In the genomic region with DNA sequence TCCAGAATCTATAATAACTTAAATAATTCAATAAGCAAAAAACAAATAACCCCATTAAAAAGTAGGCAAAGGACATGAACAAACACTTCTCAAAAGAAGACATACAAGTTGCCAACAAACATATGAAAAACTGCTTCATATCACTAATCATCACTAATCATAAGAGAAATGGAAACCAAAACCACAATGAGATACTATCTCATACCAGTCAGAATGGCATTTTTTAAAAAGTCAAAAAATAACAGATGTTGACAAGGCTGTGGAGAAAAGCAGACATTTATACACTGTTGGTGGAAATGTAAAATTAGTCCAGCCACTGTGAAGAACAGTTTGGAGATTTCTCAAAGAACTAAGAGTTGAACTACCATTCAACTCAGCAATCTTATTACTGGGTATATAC, we compare ENCODE assay signal across 16 cellular contexts. TPM values are rescaled to one million over a fixed set of nuclear protein-coding genes. Genes with fewer than 3 reads are reported as not detected.
A peak's percentile ranks its signal among the peaks of the same experiment; 100 is the strongest.
DNase-seq lines count a peak whose midpoint lies in the region; ATAC-seq and TF ChIP-seq lines count a peak whose summit lies in the region.
"Had no signal": no experiment of that assay in that cellular context is flagged by ENCODE, and none has a peak within 500 bp of the region (broad histone marks: within the 10 kb centered on the region; RNA-seq: fewer than 3 reads in every experiment).

No MANE protein-coding gene starts in this region.

- no peaks in the 10 kb centered on the region for H3K27me3 Mint-ChIP-seq in type B pancreatic cell

- H3K36me3 ChIP-seq in adipocyte (ENCODE audit: control insufficient read depth, insufficient read depth, low read length, severe bottlenecking), result no peaks in the 10 kb centered on the region
- H3K36me3 ChIP-seq: left lung, spleen, stomach had no signal

- no peak overlapping the region for H3K4me3 Mint-ChIP-seq in type B pancreatic cell

- H3K4me1 ChIP-seq in adipocyte (ENCODE audit: control insufficient read depth, insufficient read depth, low read length), result no peaks in the 10 kb centered on the region
- H3K4me1 ChIP-seq: left lung, parathyroid adenoma, spleen, stomach had no signal

- DNase-seq in adipocyte (ENCODE audit: low read depth) (peak; percentile 49), NCI-H2029 (lab: John Stamatoyannopoulos, UW) (no peak), H4 (ENCODE audit: low spot score) (no peak), type B pancreatic cell (ENCODE audit: extremely low spot score, unreplicated experiment) (no peak), AG08396 (ENCODE audit: low spot score) (no peak)
- DNase-seq: activated CD4-positive, alpha-beta T cell treated with anti-CD3 and anti-CD28 coated beads for 4 hours; DMS153; foreskin fibroblast; HCEC 1CT; left lung; spleen; stomach had no signal

- no peaks in the 10 kb centered on the region for H3K4me1 Mint-ChIP-seq in type B pancreatic cell (ENCODE audit: unreplicated experiment)

- ATAC-seq in GM18511 (IDR thresholded peaks at IDR 0.05; ENCODE audit: unreplicated experiment) (peak; percentile 79), GM19467 (IDR thresholded peaks at IDR 0.05; ENCODE audit: unreplicated experiment) (peak; percentile 65), HG03135 (IDR thresholded peaks at IDR 0.05; ENCODE audit: unreplicated experiment) (peak; percentile 67)
- ATAC-seq: left lung had no signal

- H3K27ac Mint-ChIP-seq in type B pancreatic cell, result no peak overlapping the region

- no peaks in the 10 kb centered on the region for H3K9me3 ChIP-seq in adipocyte (ENCODE audit: control insufficient read depth, low read length)
- H3K9me3 ChIP-seq: left lung, spleen, stomach had no signal

- no peak overlapping the region for H3K9ac ChIP-seq in adipocyte (ENCODE audit: low read length)
- H3K9ac ChIP-seq: parathyroid adenoma had no signal

- no peak overlapping the region for H3K4me3 ChIP-seq in adipocyte (ENCODE audit: low read length)
- H3K4me3 ChIP-seq: left lung, spleen, stomach had no signal

- H3K27me3 ChIP-seq in adipocyte (replicated peaks; ENCODE audit: control insufficient read depth, insufficient read depth, low read length), result no peaks in the 10 kb centered on the region
- H3K27me3 ChIP-seq: left lung, spleen, stomach had no signal

- H3K9me3 Mint-ChIP-seq in type B pancreatic cell, result no peaks in the 10 kb centered on the region

- H3K36me3 Mint-ChIP-seq in type B pancreatic cell, result no peaks in the 10 kb centered on the region

- TF ChIP-seq CTCF in type B pancreatic cell (conservative IDR thresholded peaks at IDR 0.05), result no peak

RNA-seq across cellular contexts. Expression of gene ZMAT3, which starts 19.5 kb away (rescaled TPM):
- 4.2 and 5.7 TPM in 2 replicates for total RNA-seq in H4 (2014; rRNA removed; shearing (Covaris generic))
- total RNA-seq in type B pancreatic cell (ENCODE audit: low replicate concordance), result 25.7 and 40.1 TPM in 2 replicates

RNA-seq across cellular contexts. Expression of gene PIK3CA, which starts 57.0 kb away (rescaled TPM):
- 17.9 and 21.0 TPM in 2 replicates for total RNA-seq in H4 (2014; rRNA removed; shearing (Covaris generic))
- 16.0 and 17.6 TPM in 2 replicates for total RNA-seq in type B pancreatic cell (ENCODE audit: low replicate concordance)
